ENCODE assay signal across 11 cellular contexts in genomic region chr22:35337932-35338331, GRCh38. TPM values are rescaled to one million over a fixed set of nuclear protein-coding genes. Genes with fewer than 3 reads are reported as not detected.
DNase-seq lines count a peak whose midpoint lies in the region; ATAC-seq and TF ChIP-seq lines count a peak whose summit lies in the region.
"Had no signal": no experiment of that assay in that cellular context is flagged by ENCODE, and none has a peak within 500 bp of the region (broad histone marks: within the 10 kb centered on the region; RNA-seq: fewer than 3 reads in every experiment).

No MANE protein-coding gene starts in this region.

- H3K27ac ChIP-seq in osteoblast (ENCODE audit: low read depth, low read length): no peak overlapping the region
- H3K27ac ChIP-seq: prostate gland, upper lobe of right lung had no signal

- no peak for TF ChIP-seq CTCF in osteoblast (IDR thresholded peaks at IDR 0.05; ENCODE audit: extremely low read depth, low read depth, low read length)

- ATAC-seq in activated CD8-positive, alpha-beta memory T cell treated with anti-CD3 and anti-CD28 coated beads, Interleukin-2, amount 10 ng/mL, durations not matched to agents 7 days and 5 days: peak; percentile 34
- peak; percentile 38 for ATAC-seq in central memory CD8-positive, alpha-beta T cell (replicated peaks; ENCODE audit: extremely low read depth, poor library complexity, severe bottlenecking)
- no peak for ATAC-seq in GM21447 (IDR thresholded peaks at IDR 0.05; ENCODE audit: unreplicated experiment)
- ATAC-seq: upper lobe of right lung had no signal

- peaks cover 85% of the 10 kb centered on the region for H3K36me3 ChIP-seq in osteoblast (ENCODE audit: insufficient read depth, low read length)

- no peaks in the 10 kb centered on the region for H3K27me3 Mint-ChIP-seq in activated CD8-positive, alpha-beta memory T cell treated with anti-CD3 and anti-CD28 coated beads, Interleukin-2, amount 10 ng/mL, durations not matched to agents 7 days and 5 days
- no peaks in the 10 kb centered on the region for H3K27me3 Mint-ChIP-seq in central memory CD8-positive, alpha-beta T cell

- no peaks in the 10 kb centered on the region for H3K9me3 ChIP-seq in osteoblast (ENCODE audit: low read depth, low read length)
- H3K9me3 ChIP-seq: prostate gland, upper lobe of right lung had no signal

- peaks cover 18% of the 10 kb centered on the region for H3K4me1 Mint-ChIP-seq in activated CD8-positive, alpha-beta memory T cell treated with anti-CD3 and anti-CD28 coated beads, Interleukin-2, amount 10 ng/mL, durations not matched to agents 7 days and 5 days
- peaks cover 4% of the 10 kb centered on the region for H3K4me1 Mint-ChIP-seq in central memory CD8-positive, alpha-beta T cell

- H3K9me3 Mint-ChIP-seq in activated CD8-positive, alpha-beta memory T cell treated with anti-CD3 and anti-CD28 coated beads, Interleukin-2, amount 10 ng/mL, durations not matched to agents 7 days and 5 days (ENCODE audit: low read depth): no peaks in the 10 kb centered on the region
- no peaks in the 10 kb centered on the region for H3K9me3 Mint-ChIP-seq in central memory CD8-positive, alpha-beta T cell

- DNase-seq in activated CD8-positive, alpha-beta memory T cell treated with anti-CD3 and anti-CD28 coated beads, Interleukin-2, amount 10 ng/mL, durations not matched to agents 7 days and 5 days: no peak
- no peak for DNase-seq in activated CD8-positive, alpha-beta memory T cell treated with anti-CD3 and anti-CD28 coated beads, Interleukin-2, amount 50 U/mL, for 4 hours
- peak; percentile 15 to 20 for DNase-seq in Kasumi-1 (lab: John Stamatoyannopoulos, UW)
- DNase-seq in central memory CD8-positive, alpha-beta T cell (ENCODE audit: low spot score in 2 of 2): no peak
- DNase-seq in osteoblast (ENCODE audit: insufficient read length, low spot score, missing footprints): peak; percentile 71
- DNase-seq in stimulated activated naive CD4-positive, alpha-beta T cell (lab: John Stamatoyannopoulos, UW): no peak
- DNase-seq in NCI-H1092 treated with DMSO at 0.1 percent for 48 hours (lab: John Stamatoyannopoulos, UW): no peak
- DNase-seq: NCI-H446, upper lobe of right lung had no signal

- H3K4me2 ChIP-seq in osteoblast (ENCODE audit: insufficient read depth, low read length): no peak overlapping the region

- no peaks in the 10 kb centered on the region for H3K27me3 ChIP-seq in osteoblast (ENCODE audit: insufficient read depth, low read length)
- H3K27me3 ChIP-seq: upper lobe of right lung had no signal

- H3K4me3 ChIP-seq in osteoblast (ENCODE audit: insufficient read depth, low read length): no peak overlapping the region
- H3K4me3 ChIP-seq: prostate gland, upper lobe of right lung had no signal

- no peaks in the 10 kb centered on the region for H3K4me1 ChIP-seq in osteoblast (ENCODE audit: insufficient read depth, low read length)
- H3K4me1 ChIP-seq: prostate gland, upper lobe of right lung had no signal

- H3K4me3 Mint-ChIP-seq in activated CD8-positive, alpha-beta memory T cell treated with anti-CD3 and anti-CD28 coated beads, Interleukin-2, amount 10 ng/mL, durations not matched to agents 7 days and 5 days: no peak overlapping the region
- no peak overlapping the region for H3K4me3 Mint-ChIP-seq in central memory CD8-positive, alpha-beta T cell

- peaks cover 8% of the 10 kb centered on the region for H4K20me1 ChIP-seq in osteoblast (ENCODE audit: insufficient read depth, low read length)

- CTCF ChIA-PET in activated CD8-positive, alpha-beta memory T cell treated with anti-CD3 and anti-CD28 coated beads, Interleukin-2, amount 10 ng/mL, durations not matched to agents 7 days and 5 days (lab: Charles Lee): no interaction called here

- no peak overlapping the region for H2AFZ ChIP-seq in osteoblast (ENCODE audit: low read length)

- H3K79me2 ChIP-seq in osteoblast (ENCODE audit: insufficient read depth, low read length): no peaks in the 10 kb centered on the region

- no peak overlapping the region for H3K27ac Mint-ChIP-seq in activated CD8-positive, alpha-beta memory T cell treated with anti-CD3 and anti-CD28 coated beads, Interleukin-2, amount 10 ng/mL, durations not matched to agents 7 days and 5 days
- peak overlapping the region; percentile 77 for H3K27ac Mint-ChIP-seq in central memory CD8-positive, alpha-beta T cell (ENCODE audit: low read depth)

- peaks cover 1% of the 10 kb centered on the region for H3K36me3 Mint-ChIP-seq in activated CD8-positive, alpha-beta memory T cell treated with anti-CD3 and anti-CD28 coated beads, Interleukin-2, amount 10 ng/mL, durations not matched to agents 7 days and 5 days
- peaks cover 20% of the 10 kb centered on the region for H3K36me3 Mint-ChIP-seq in central memory CD8-positive, alpha-beta T cell (ENCODE audit: insufficient read depth)

RNA-seq across cellular contexts. Expression of gene TOM1, which starts 38.2 kb away (rescaled TPM):
- 10 to 100 TPM; 16.1 to 20.5 TPM for total RNA-seq in activated CD8-positive, alpha-beta memory T cell treated with anti-CD3 and anti-CD28 coated beads, Interleukin-2, amount 10 ng/mL, durations not matched to agents 7 days and 5 days
- 118 and 131 TPM in 2 replicates for total RNA-seq in osteoblast

RNA-seq across cellular contexts. Expression of gene HMOX1, which starts 43.0 kb away (rescaled TPM):
- total RNA-seq in activated CD8-positive, alpha-beta memory T cell treated with anti-CD3 and anti-CD28 coated beads, Interleukin-2, amount 10 ng/mL, durations not matched to agents 7 days and 5 days: 1 to 10 TPM in 1 of 2 experiments, under 1 TPM in 1; 0.88 to 6.0 TPM
- total RNA-seq in osteoblast: 411 and 475 TPM in 2 replicates

Comparison
In these comparisons a context has a peak if more than half of its experiments do, and no peak if none do; other contexts are left out.
1. DNase-seq: peak in Kasumi-1 (2 of 2) and osteoblast (single experiment); none in activated CD8-positive, alpha-beta memory T cell treated with anti-CD3 and anti-CD28 coated beads, Interleukin-2, amount 10 ng/mL, durations not matched to agents 7 days and 5 days (single experiment), activated CD8-positive, alpha-beta memory T cell treated with anti-CD3 and anti-CD28 coated beads, Interleukin-2, amount 50 U/mL, for 4 hours (single experiment), central memory CD8-positive, alpha-beta T cell (0 of 2), stimulated activated naive CD4-positive, alpha-beta T cell (0 of 6) and NCI-H1092 treated with DMSO at 0.1 percent for 48 hours (single experiment).
2. RNA of gene HMOX1, which starts 43.0 kb away (total RNA-seq): 411 to 475 TPM in osteoblast; 0.88 to 6.0 TPM in activated CD8-positive, alpha-beta memory T cell treated with anti-CD3 and anti-CD28 coated beads, Interleukin-2, amount 10 ng/mL, durations not matched to agents 7 days and 5 days; every median in the first group is over 10 times any median in the second.